ENCODE assay signal across 8 cellular contexts in the genomic region with DNA sequence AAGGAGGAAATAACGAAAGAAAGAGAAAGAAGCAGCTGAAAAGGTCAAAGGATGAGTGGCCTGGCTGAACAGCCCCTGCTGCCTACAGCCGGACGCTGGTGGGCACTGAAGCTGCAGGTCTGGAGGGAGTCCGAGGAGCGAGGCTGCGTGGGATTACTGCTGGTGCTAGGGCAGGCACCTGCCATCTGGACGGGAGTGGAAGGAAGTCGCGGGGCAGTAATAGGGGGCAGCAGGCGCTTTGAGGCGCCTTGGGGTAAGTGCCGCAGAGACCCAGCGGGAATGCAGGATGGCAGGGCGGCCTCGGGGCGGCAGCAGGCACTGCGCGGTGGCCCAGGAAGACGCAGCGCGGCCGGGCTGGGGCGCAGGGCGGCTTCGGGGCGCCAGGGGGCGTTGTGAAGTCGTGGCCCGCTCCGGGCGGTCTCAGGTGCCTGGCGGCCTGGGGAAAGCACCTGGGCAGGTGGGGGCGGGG. TPM values are rescaled to one million over a fixed set of nuclear protein-coding genes. Genes with fewer than 3 reads are reported as not detected.
A peak's percentile ranks its signal among the peaks of the same experiment; 100 is the strongest.
DNase-seq lines count a peak whose midpoint lies in the region; ATAC-seq, FAIRE-seq and TF ChIP-seq lines count a peak whose summit lies in the region.

No MANE protein-coding gene starts in this region.

- no peak overlapping the region for H3K27ac ChIP-seq in SJCRH30

- no peaks in the 10 kb centered on the region for H3K36me3 ChIP-seq in SJCRH30

- H3K27me3 ChIP-seq in SJCRH30, result no peaks in the 10 kb centered on the region

- H3K9me3 ChIP-seq in SJCRH30 (replicated peaks), result no peaks in the 10 kb centered on the region

- TF ChIP-seq CTCF in WI38 (IDR thresholded peaks at IDR 0.05; ENCODE audit: low read depth, low read length), result peak; percentile 63

- FAIRE-seq in GM12891 (lab: Jason Lieb, UNC), result peak; percentile 92

- no peak for TF ChIP-seq POLR2A in GM12891 (IDR thresholded peaks at IDR 0.05; ENCODE audit: low read depth, low read length)

- peak; percentile 93 for DNase-seq in GM12891 (ENCODE audit: insufficient read length, low spot score)
- peak; percentile 83 for DNase-seq in NCI-H2029 (lab: John Stamatoyannopoulos, UW)
- peak; percentile 92 to 95 for DNase-seq in T47D (ENCODE audit: low read depth in 1 of 2, low spot score in 1 of 2)
- DNase-seq in iPS-NIHi7 (ENCODE audit: extremely low spot score), result peak; percentile 98
- peak; percentile 24 to 63 for DNase-seq in stimulated activated CD4-positive, alpha-beta T cell treated with anti-CD3 and anti-CD28 coated beads, Interleukin-15, amount 100 ng/mL, for 1 hour (ENCODE audit: low read depth in 1 of 2, low spot score in 1 of 2)
- DNase-seq in SJCRH30, result no peak

- in situ Hi-C loops in T47D (cut with HindIII; ENCODE audit: low pct_unique_long_range_greater_than_20kb, low sequenced_read_pairs), result no loop called here

- H3K4me1 ChIP-seq in SJCRH30, result no peaks in the 10 kb centered on the region

- peak; percentile 68 for ATAC-seq in HG02870 (IDR thresholded peaks at IDR 0.05; ENCODE audit: unreplicated experiment)

- H3K4me3 ChIP-seq in WI38 (ENCODE audit: low read depth, low read length), result no peak overlapping the region
- H3K4me3 ChIP-seq in SJCRH30, result no peak overlapping the region

TF ChIP-seq in GM12891, 5 proteins besides CTCF, POLR2A, EP300 and RAD21:
- TF ChIP-seq POU2F2 (IDR thresholded peaks at IDR 0.05; ENCODE audit: low read depth, low read length), result 0 out of 2 replicates have a peak, but pooled peaks have one; percentile 56
- no peak for TF ChIP-seq SPI1 (IDR thresholded peaks at IDR 0.05; ENCODE audit: low read depth, low read length)
- TF ChIP-seq TAF1 (IDR thresholded peaks at IDR 0.05; ENCODE audit: low read depth, low read length), result no peak
- no peak for TF ChIP-seq PAX5 (IDR thresholded peaks at IDR 0.05; ENCODE audit: insufficient read depth, low read length, severe bottlenecking)
- no peak for TF ChIP-seq POLR2AphosphoS5 (IDR thresholded peaks at IDR 0.05; ENCODE audit: low read depth, low read length)

RNA-seq across cellular contexts. Expression of gene SCNN1G, which starts 0.3 kb away (rescaled TPM):
- polyA plus RNA-seq in GM12891 (2012; ENCODE audit: low read depth, missing spikeins), result not detected
- total RNA-seq in SJCRH30 (2014; rRNA removed; shearing (Covaris generic)), result not detected in 2 replicates

RNA-seq across cellular contexts. Expression of gene USP31, which starts 33.0 kb away (rescaled TPM):
- 0.83 TPM for polyA plus RNA-seq in GM12891 (2012; ENCODE audit: low read depth, missing spikeins)
- total RNA-seq in SJCRH30 (2014; rRNA removed; shearing (Covaris generic)), result 10.6 and 11.5 TPM in 2 replicates

Comparison
In these comparisons a context has a peak if more than half of its experiments do, and no peak if none do; other contexts are left out.
1. DNase-seq: peak in GM12891 (single experiment), NCI-H2029 (single experiment), T47D (2 of 2), iPS-NIHi7 (single experiment) and stimulated activated CD4-positive, alpha-beta T cell treated with anti-CD3 and anti-CD28 coated beads, Interleukin-15, amount 100 ng/mL, for 1 hour (2 of 2); none in SJCRH30 (0 of 2).